ENCODE assay signal across 11 cellular contexts in genomic region chr11:31720225-31720624, GRCh38.
"Had no signal": no experiment of that assay in that cellular context is flagged by ENCODE, and none has a peak within 500 bp of the region (broad histone marks: within the 10 kb centered on the region; RNA-seq: fewer than 3 reads in every experiment).

No MANE protein-coding gene starts in this region.

- H3K9me3 Mint-ChIP-seq: activated naive CD8-positive, alpha-beta T cell treated with anti-CD3 and anti-CD28 coated beads for 36 hours; activated T-helper 1 cell treated with anti-CD3 and anti-CD28 coated beads, Interleukin-12 subunit alpha, Interleukin-12 subunit beta, Interleukin-2, Interleukin-4 antibody, amounts not matched to agents 30 ng/mL and 10 ng/mL and 1 ng/mL, durations not matched to agents 14 hours and 24 hours and 36 hours; endodermal cell; natural killer cell treated with Interleukin-12 subunit alpha and Interleukin-12 subunit beta and Interleukin-15 and Interleukin-18, amount 100 ng/mL, for 72 hours; stimulated activated naive B cell treated with anti-CD40 and anti-IgM and Interleukin-4, amounts not matched to agents 10 μg/mL and 1 μg/mL and 100 μg/mL, for 72 hours had no signal

- H3K4me1 Mint-ChIP-seq: activated naive CD8-positive, alpha-beta T cell treated with anti-CD3 and anti-CD28 coated beads for 36 hours; stimulated activated naive B cell treated with anti-CD40 and anti-IgM and Interleukin-4, amounts not matched to agents 10 μg/mL and 1 μg/mL and 100 μg/mL, for 72 hours had no signal

- H3K27me3 Mint-ChIP-seq: activated naive CD8-positive, alpha-beta T cell treated with anti-CD3 and anti-CD28 coated beads for 36 hours; natural killer cell treated with Interleukin-12 subunit alpha and Interleukin-12 subunit beta and Interleukin-15 and Interleukin-18, amount 100 ng/mL, for 72 hours; stimulated activated naive B cell treated with anti-CD40 and anti-IgM and Interleukin-4, amounts not matched to agents 10 μg/mL and 1 μg/mL and 100 μg/mL, for 72 hours had no signal

- H3K4me3 Mint-ChIP-seq: activated naive CD8-positive, alpha-beta T cell treated with anti-CD3 and anti-CD28 coated beads for 36 hours; activated T-helper 1 cell treated with anti-CD3 and anti-CD28 coated beads, Interleukin-12 subunit alpha, Interleukin-12 subunit beta, Interleukin-2, Interleukin-4 antibody, amounts not matched to agents 30 ng/mL and 10 ng/mL and 1 ng/mL, durations not matched to agents 14 hours and 24 hours and 36 hours; endodermal cell; natural killer cell treated with Interleukin-12 subunit alpha and Interleukin-12 subunit beta and Interleukin-15 and Interleukin-18, amount 100 ng/mL, for 72 hours; stimulated activated naive B cell treated with anti-CD40 and anti-IgM and Interleukin-4, amounts not matched to agents 10 μg/mL and 1 μg/mL and 100 μg/mL, for 72 hours had no signal

- H3K27ac Mint-ChIP-seq: activated naive CD8-positive, alpha-beta T cell treated with anti-CD3 and anti-CD28 coated beads for 36 hours; activated T-helper 1 cell treated with anti-CD3 and anti-CD28 coated beads, Interleukin-12 subunit alpha, Interleukin-12 subunit beta, Interleukin-2, Interleukin-4 antibody, amounts not matched to agents 30 ng/mL and 10 ng/mL and 1 ng/mL, durations not matched to agents 14 hours and 24 hours and 36 hours; endodermal cell; natural killer cell treated with Interleukin-12 subunit alpha and Interleukin-12 subunit beta and Interleukin-15 and Interleukin-18, amount 100 ng/mL, for 72 hours; stimulated activated naive B cell treated with anti-CD40 and anti-IgM and Interleukin-4, amounts not matched to agents 10 μg/mL and 1 μg/mL and 100 μg/mL, for 72 hours had no signal

- ATAC-seq: activated CD4-positive, CD25-positive, alpha-beta regulatory T cell treated with anti-CD3 and anti-CD28 coated beads, Interleukin-2, amount 50 U/mL, for 24 hours; natural killer cell treated with Interleukin-12 subunit alpha and Interleukin-12 subunit beta and Interleukin-15 and Interleukin-18, amount 100 ng/mL, for 72 hours; stimulated activated naive B cell treated with anti-CD40 and anti-IgM and Interleukin-4, amounts not matched to agents 10 μg/mL and 1 μg/mL and 100 μg/mL, for 72 hours had no signal

- H3K36me3 Mint-ChIP-seq: natural killer cell treated with Interleukin-12 subunit alpha and Interleukin-12 subunit beta and Interleukin-15 and Interleukin-18, amount 100 ng/mL, for 72 hours had no signal

- DNase-seq: activated CD4-positive, alpha-beta T cell treated with anti-CD3 and anti-CD28 coated beads, Interleukin-2, amount 50 U/mL, for 1 hour; activated CD8-positive, alpha-beta memory T cell treated with anti-CD3 and anti-CD28 coated beads for 24 hours; activated naive CD8-positive, alpha-beta T cell treated with anti-CD3 and anti-CD28 coated beads for 36 hours; endodermal cell; kidney glomerular epithelial cell; stimulated activated CD4-positive, alpha-beta T cell treated with anti-CD3 and anti-CD28 coated beads, Interleukin-4, amount 100 ng/mL, for 1 hour; stimulated activated naive B cell treated with anti-CD40 and anti-IgM and Interleukin-4, amounts not matched to agents 10 μg/mL and 1 μg/mL and 100 μg/mL, for 72 hours; trophoblast cell had no signal
